ENCODE assay signal across 8 cellular contexts in the genomic region with DNA sequence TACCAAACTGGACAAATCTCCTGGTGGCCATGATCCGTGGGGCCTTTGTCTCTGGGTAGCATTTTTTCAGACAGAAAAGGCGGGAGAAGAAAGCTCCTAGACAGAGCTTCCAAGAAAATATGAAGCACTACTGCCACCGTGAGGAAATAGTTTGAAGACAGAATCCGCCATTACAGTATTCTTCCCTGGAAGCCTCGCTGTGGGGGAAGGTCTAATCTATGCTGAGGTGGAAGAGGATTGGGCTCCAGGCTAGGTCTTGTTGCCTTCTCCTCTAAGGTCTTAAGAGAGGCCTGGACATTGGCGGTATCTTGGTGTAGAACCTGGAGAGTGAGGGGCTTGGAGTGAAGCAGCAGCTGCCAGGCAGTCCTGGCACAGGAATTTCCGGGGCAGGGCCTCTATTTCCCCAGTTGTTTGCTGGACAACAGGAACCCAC.
DNase-seq lines count a peak whose midpoint lies in the region; ATAC-seq and TF ChIP-seq lines count a peak whose summit lies in the region.

No MANE protein-coding gene starts in this region.

- no peaks in the 10 kb centered on the region for H3F3A ChIP-seq in GM23248 (ENCODE audit: insufficient read depth)

- H3K9ac ChIP-seq in GM23248: no peak overlapping the region

- ATAC-seq in mucosa of descending colon (peak; percentile 87), GM19452 (IDR thresholded peaks at IDR 0.05; ENCODE audit: unreplicated experiment) (no peak), HG03196 (IDR thresholded peaks at IDR 0.05; ENCODE audit: unreplicated experiment) (no peak)

- no peaks in the 10 kb centered on the region for H3K36me3 ChIP-seq in GM23248 (ENCODE audit: low read depth)
- H3K36me3 ChIP-seq in mucosa of descending colon (ENCODE audit: low read depth): no peaks in the 10 kb centered on the region

- H3K4me1 ChIP-seq in GM23248 (ENCODE audit: insufficient read depth) (no peaks in the 10 kb centered on the region), mucosa of descending colon (ENCODE audit: low read depth) (no peaks in the 10 kb centered on the region)

- WGBS in GM23248 (ENCODE audit: low coverage in 1 of 2, low lambda C conversion rate in 2 of 2, missing lambda C conversion rate in 2 of 2), 2 experiments: 26 to 32% methylated on average over 7 of the region's 7 CpGs

- intact Hi-C loops in mucosa of descending colon (cut with DNase I, micrococcal nuclease): no loop called here

- TF ChIP-seq CTCF in WI38 (IDR thresholded peaks at IDR 0.05; ENCODE audit: low read depth, low read length): 0 out of 2 replicates have a peak, but pooled peaks have one; percentile 17
- no peak for TF ChIP-seq CTCF in mucosa of descending colon (IDR thresholded peaks at IDR 0.05)

- H3K9me3 ChIP-seq in GM23248 (ENCODE audit: low read depth) (no peaks in the 10 kb centered on the region), mucosa of descending colon (peaks cover 2% of the 10 kb centered on the region)

- in situ Hi-C loops in GM23248 (cut with MboI): no loop called here

- H3K27ac ChIP-seq in GM23248: no peak overlapping the region

- DNase-seq in DMS114 treated with DMSO at 0.1 percent for 48 hours (lab: John Stamatoyannopoulos, UW; ENCODE audit: unreplicated experiment) (peak; percentile 61), GM23248 (peak; percentile 21), mucosa of descending colon (no peak)
- DNase-seq in stimulated activated CD4-positive, alpha-beta T cell treated with anti-CD3 and anti-CD28 coated beads, Interleukin-15, amount 100 ng/mL, for 24 hours: no peak
- DNase-seq in activated naive CD4-positive, alpha-beta T cell (lab: John Stamatoyannopoulos, UW): no peak

- H3K4me2 ChIP-seq in GM23248 (ENCODE audit: unreplicated experiment): no peak overlapping the region

- no peaks in the 10 kb centered on the region for H3K27me3 ChIP-seq in GM23248 (replicated peaks; ENCODE audit: insufficient read depth)

- no peaks in the 10 kb centered on the region for H4K20me1 ChIP-seq in GM23248 (ENCODE audit: insufficient read depth)

- H2AFZ ChIP-seq in GM23248: no peak overlapping the region

- no peaks in the 10 kb centered on the region for H3K9me2 ChIP-seq in GM23248 (ENCODE audit: insufficient read depth)

- H3K79me2 ChIP-seq in GM23248 (ENCODE audit: insufficient read depth): no peaks in the 10 kb centered on the region

- H3K4me3 ChIP-seq in GM23248 (no peak overlapping the region), WI38 (ENCODE audit: low read depth, low read length) (peak overlapping the region; percentile 21; the same call in 1 of the 2 replicates), mucosa of descending colon (no peak overlapping the region)

Comparison
In these comparisons a context has a peak if more than half of its experiments do, and no peak if none do; other contexts are left out.
1. DNase-seq: peak in DMS114 treated with DMSO at 0.1 percent for 48 hours (single experiment) and GM23248 (single experiment); none in mucosa of descending colon (0 of 3), stimulated activated CD4-positive, alpha-beta T cell treated with anti-CD3 and anti-CD28 coated beads, Interleukin-15, amount 100 ng/mL, for 24 hours (single experiment) and activated naive CD4-positive, alpha-beta T cell (0 of 4).